23 cellular contexts compared by ENCODE assay signal in genomic region chr4:1609901-1610790, GRCh38.
A peak's percentile ranks its signal among the peaks of the same experiment; 100 is the strongest.
DNase-seq lines count a peak whose midpoint lies in the region; ATAC-seq and TF ChIP-seq lines count a peak whose summit lies in the region.
"Had no signal": no experiment of that assay in that cellular context is flagged by ENCODE, and none has a peak within 500 bp of the region (broad histone marks: within the 10 kb centered on the region; RNA-seq: fewer than 3 reads in every experiment).

No MANE protein-coding gene starts in this region.

- no peaks in the 10 kb centered on the region for H3K27me3 ChIP-seq in H7 (ENCODE audit: control insufficient read depth, insufficient read depth, low read length)
- H3K27me3 ChIP-seq in right cardiac atrium (ENCODE audit: control insufficient read depth, insufficient read depth): no peaks in the 10 kb centered on the region
- peaks cover 0 to 22% (median 0%) of the 10 kb centered on the region in 7 donors for H3K27me3 ChIP-seq in spleen (replicated peaks in 1 of 7)
- H3K27me3 ChIP-seq: SJSA1 had no signal

- H3K4me1 ChIP-seq in right cardiac atrium (ENCODE audit: control insufficient read depth, insufficient read depth, low read length) (no peaks in the 10 kb centered on the region), spleen (peaks cover 0 to 4% (median 0%) of the 10 kb centered on the region in 6 donors)
- H3K4me1 ChIP-seq: SJSA1 had no signal

- POLR2A ChIA-PET in activated CD4-positive, alpha-beta T cell treated with anti-CD3 and anti-CD28 coated beads, Interleukin-2, amount 10 ng/mL, durations not matched to agents 7 days and 5 days (lab: Charles Lee): no interaction called here

- peak overlapping the region; percentile 41 for H3K27ac Mint-ChIP-seq in activated CD4-positive, alpha-beta T cell treated with anti-CD3 and anti-CD28 coated beads, Interleukin-2, amount 10 ng/mL, durations not matched to agents 7 days and 5 days
- H3K27ac Mint-ChIP-seq in activated T-helper 1 cell treated with anti-CD3 and anti-CD28 coated beads, Interleukin-12 subunit alpha, Interleukin-12 subunit beta, Interleukin-2, Interleukin-4 antibody, amounts not matched to agents 30 ng/mL and 10 ng/mL and 1 ng/mL, durations not matched to agents 14 hours and 24 hours and 36 hours: no peak overlapping the region

- DNase-seq in activated CD4-positive, alpha-beta T cell treated with anti-CD3 and anti-CD28 coated beads, Interleukin-2, amount 10 ng/mL, durations not matched to agents 7 days and 5 days: no peak
- no peak for DNase-seq in activated CD4-positive, alpha-beta T cell treated with anti-CD3 and anti-CD28 coated beads, Interleukin-2, amount 50 U/mL, for 48 hours
- DNase-seq in H7 (peak; percentile 58), right cardiac atrium (peak; percentile 8 to 51 (median 22)), spleen (peak; percentile 58), SW 1271 (lab: John Stamatoyannopoulos, UW) (no peak)
- DNase-seq in activated T-helper 1 cell treated with anti-CD3 and anti-CD28 coated beads, Interleukin-12 subunit alpha, Interleukin-12 subunit beta, Interleukin-2, Interleukin-4 antibody, amounts not matched to agents 30 ng/mL and 10 ng/mL and 1 ng/mL, durations not matched to agents 14 hours and 24 hours and 36 hours (ENCODE audit: low spot score): no peak
- DNase-seq: ACHN, C1 segment of cervical spinal cord, DMS53, GDM1, IMR-90, NCI-H1105, NCI-H146, NCI-H2029, NCI-H2227 treated with DMSO at 0.1 percent for 48 hours, NCI-H510A, NCI-H774 had no signal

- H3K4me3 ChIP-seq in H7 (ENCODE audit: insufficient read depth, low read depth, low read length): no peak overlapping the region
- H3K4me3 ChIP-seq in right cardiac atrium (ENCODE audit: low read length): no peak overlapping the region
- no peak overlapping the region for H3K4me3 ChIP-seq in spleen
- H3K4me3 ChIP-seq: SJSA1 had no signal

- no peak overlapping the region for H3K4me3 Mint-ChIP-seq in activated CD4-positive, alpha-beta T cell treated with anti-CD3 and anti-CD28 coated beads, Interleukin-2, amount 10 ng/mL, durations not matched to agents 7 days and 5 days
- no peak overlapping the region for H3K4me3 Mint-ChIP-seq in activated T-helper 1 cell treated with anti-CD3 and anti-CD28 coated beads, Interleukin-12 subunit alpha, Interleukin-12 subunit beta, Interleukin-2, Interleukin-4 antibody, amounts not matched to agents 30 ng/mL and 10 ng/mL and 1 ng/mL, durations not matched to agents 14 hours and 24 hours and 36 hours

- no peaks in the 10 kb centered on the region for H3K36me3 ChIP-seq in H7 (replicated peaks; ENCODE audit: control insufficient read depth, insufficient read depth, low read length)
- H3K36me3 ChIP-seq in spleen: no peaks in the 10 kb centered on the region
- H3K36me3 ChIP-seq: SJSA1 had no signal

- peaks cover 6% of the 10 kb centered on the region for H3K9me3 Mint-ChIP-seq in activated CD4-positive, alpha-beta T cell treated with anti-CD3 and anti-CD28 coated beads, Interleukin-2, amount 10 ng/mL, durations not matched to agents 7 days and 5 days
- H3K9me3 Mint-ChIP-seq in activated T-helper 1 cell treated with anti-CD3 and anti-CD28 coated beads, Interleukin-12 subunit alpha, Interleukin-12 subunit beta, Interleukin-2, Interleukin-4 antibody, amounts not matched to agents 30 ng/mL and 10 ng/mL and 1 ng/mL, durations not matched to agents 14 hours and 24 hours and 36 hours: peaks cover 6% of the 10 kb centered on the region

- H3K36me3 Mint-ChIP-seq in activated CD4-positive, alpha-beta T cell treated with anti-CD3 and anti-CD28 coated beads, Interleukin-2, amount 10 ng/mL, durations not matched to agents 7 days and 5 days (ENCODE audit: low read depth): peaks cover 3% of the 10 kb centered on the region
- H3K36me3 Mint-ChIP-seq in activated T-helper 1 cell treated with anti-CD3 and anti-CD28 coated beads, Interleukin-12 subunit alpha, Interleukin-12 subunit beta, Interleukin-2, Interleukin-4 antibody, amounts not matched to agents 30 ng/mL and 10 ng/mL and 1 ng/mL, durations not matched to agents 14 hours and 24 hours and 36 hours (ENCODE audit: low read depth): no peaks in the 10 kb centered on the region

- H3K27ac ChIP-seq in right cardiac atrium (ENCODE audit: low read length) (no peak overlapping the region), spleen (no peak overlapping the region)
- H3K27ac ChIP-seq: 22Rv1, KMS-11, SJSA1 had no signal

- no peak for TF ChIP-seq CTCF in spleen (IDR thresholded peaks at IDR 0.05 in 8 of 11, conservative IDR thresholded peaks at IDR 0.05 in 3 of 11)

- H3K9me3 ChIP-seq in right cardiac atrium (ENCODE audit: control insufficient read depth, low read length): no peaks in the 10 kb centered on the region
- no peaks in the 10 kb centered on the region for H3K9me3 ChIP-seq in spleen
- H3K9me3 ChIP-seq: SJSA1 had no signal

- peaks cover 18% of the 10 kb centered on the region for H3K4me1 Mint-ChIP-seq in activated CD4-positive, alpha-beta T cell treated with anti-CD3 and anti-CD28 coated beads, Interleukin-2, amount 10 ng/mL, durations not matched to agents 7 days and 5 days
- no peaks in the 10 kb centered on the region for H3K4me1 Mint-ChIP-seq in activated T-helper 1 cell treated with anti-CD3 and anti-CD28 coated beads, Interleukin-12 subunit alpha, Interleukin-12 subunit beta, Interleukin-2, Interleukin-4 antibody, amounts not matched to agents 30 ng/mL and 10 ng/mL and 1 ng/mL, durations not matched to agents 14 hours and 24 hours and 36 hours (ENCODE audit: low read depth)

- 93% methylated on average over 27 of the region's 27 CpGs for WGBS in right cardiac atrium
- 90 to 94% (median 91%) methylated on average over 14 to 27 of the region's 27 CpGs for WGBS in spleen, 5 donors

- no peak for TF ChIP-seq POLR2A in spleen (IDR thresholded peaks at IDR 0.05)

- CTCF ChIA-PET in activated CD4-positive, alpha-beta T cell treated with anti-CD3 and anti-CD28 coated beads, Interleukin-2, amount 10 ng/mL, durations not matched to agents 7 days and 5 days (lab: Charles Lee): no interaction called here

- no peaks in the 10 kb centered on the region for H3K27me3 Mint-ChIP-seq in activated CD4-positive, alpha-beta T cell treated with anti-CD3 and anti-CD28 coated beads, Interleukin-2, amount 10 ng/mL, durations not matched to agents 7 days and 5 days
- H3K27me3 Mint-ChIP-seq in activated T-helper 1 cell treated with anti-CD3 and anti-CD28 coated beads, Interleukin-12 subunit alpha, Interleukin-12 subunit beta, Interleukin-2, Interleukin-4 antibody, amounts not matched to agents 30 ng/mL and 10 ng/mL and 1 ng/mL, durations not matched to agents 14 hours and 24 hours and 36 hours (ENCODE audit: insufficient read depth): peaks cover 2% of the 10 kb centered on the region

- peak in 1 of 2 donors; percentile 12 for ATAC-seq in right cardiac atrium
- no peak for ATAC-seq in HG02981 (IDR thresholded peaks at IDR 0.05; ENCODE audit: unreplicated experiment)
- ATAC-seq: Panc1 had no signal

- intact Hi-C loops in right cardiac atrium (cut with DNase I): no loop called here
- intact Hi-C loops in spleen (cut with DNase I; ENCODE audit: low total_unique reads): no loop called here
- intact Hi-C loops in activated T-helper 1 cell treated with anti-CD3 and anti-CD28 coated beads, Interleukin-12 subunit alpha, Interleukin-12 subunit beta, Interleukin-2, Interleukin-4 antibody, amounts not matched to agents 30 ng/mL and 10 ng/mL and 1 ng/mL, durations not matched to agents 14 hours and 24 hours and 36 hours (cut with micrococcal nuclease): no loop called here

Comparison
In these comparisons a context has a peak if more than half of its experiments do, and no peak if none do; other contexts are left out.
1. DNase-seq: peak in H7 (single experiment), right cardiac atrium (3 of 3) and spleen (single experiment); none in activated CD4-positive, alpha-beta T cell treated with anti-CD3 and anti-CD28 coated beads, Interleukin-2, amount 10 ng/mL, durations not matched to agents 7 days and 5 days (single experiment), activated CD4-positive, alpha-beta T cell treated with anti-CD3 and anti-CD28 coated beads, Interleukin-2, amount 50 U/mL, for 48 hours (0 of 2), SW 1271 (0 of 2) and activated T-helper 1 cell treated with anti-CD3 and anti-CD28 coated beads, Interleukin-12 subunit alpha, Interleukin-12 subunit beta, Interleukin-2, Interleukin-4 antibody, amounts not matched to agents 30 ng/mL and 10 ng/mL and 1 ng/mL, durations not matched to agents 14 hours and 24 hours and 36 hours (single experiment).